Comparison of ENCODE assay signal across 1 cellular context in the genomic region with DNA sequence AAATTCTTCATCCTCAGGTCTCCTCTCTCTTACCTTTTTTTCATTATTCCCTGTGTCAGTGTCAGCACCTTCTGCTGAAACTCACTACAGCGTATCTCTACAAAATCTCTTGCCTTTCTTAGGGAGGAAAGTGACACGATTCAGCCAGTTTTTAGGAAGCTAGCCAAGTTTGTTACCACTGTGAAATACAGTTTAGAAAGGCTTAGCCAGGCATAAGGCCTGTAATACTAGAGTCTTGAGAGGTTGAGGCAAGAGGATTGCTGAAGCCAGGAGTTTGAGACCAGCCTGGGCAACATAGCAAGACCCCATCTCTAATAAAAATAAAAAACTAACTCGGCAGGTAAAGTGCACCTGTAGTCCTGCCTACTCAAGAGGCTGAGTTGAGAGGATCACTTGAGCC.
TF ChIP-seq lines count a peak whose summit lies in the region.

No MANE protein-coding gene starts in this region.

TF ChIP-seq in A549, 52 proteins besides CTCF, POLR2A, EP300 and RAD21 (continued from another document):
- TF ChIP-seq, protein P1, sequence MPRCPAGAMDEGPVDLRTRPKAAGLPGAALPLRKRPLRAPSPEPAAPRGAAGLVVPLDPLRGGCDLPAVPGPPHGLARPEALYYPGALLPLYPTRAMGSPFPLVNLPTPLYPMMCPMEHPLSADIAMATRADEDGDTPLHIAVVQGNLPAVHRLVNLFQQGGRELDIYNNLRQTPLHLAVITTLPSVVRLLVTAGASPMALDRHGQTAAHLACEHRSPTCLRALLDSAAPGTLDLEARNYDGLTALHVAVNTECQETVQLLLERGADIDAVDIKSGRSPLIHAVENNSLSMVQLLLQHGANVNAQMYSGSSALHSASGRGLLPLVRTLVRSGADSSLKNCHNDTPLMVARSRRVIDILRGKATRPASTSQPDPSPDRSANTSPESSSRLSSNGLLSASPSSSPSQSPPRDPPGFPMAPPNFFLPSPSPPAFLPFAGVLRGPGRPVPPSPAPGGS (IDR thresholded peaks at IDR 0.05): no peak
